28 cellular contexts compared by ENCODE assay signal in genomic region chr6:115910147-115910546, GRCh38.
"Had no signal": no experiment of that assay in that cellular context is flagged by ENCODE, and none has a peak within 500 bp of the region (broad histone marks: within the 10 kb centered on the region; RNA-seq: fewer than 3 reads in every experiment).

No MANE protein-coding gene starts in this region.

- H3K4me1 ChIP-seq: body of pancreas, pancreas, prostate gland, vagina had no signal

- H3K9me3 ChIP-seq: body of pancreas, esophagus muscularis mucosa, pancreas, prostate gland, sigmoid colon, thoracic aorta, vagina had no signal

- H3K36me3 ChIP-seq: esophagus muscularis mucosa, pancreas, prostate gland, sigmoid colon, thoracic aorta, vagina had no signal

- DNase-seq: activated CD4-positive, alpha-beta T cell treated with anti-CD3 and anti-CD28 coated beads for 48 hours; activated CD4-positive, alpha-beta T cell treated with anti-CD3 and anti-CD28 coated beads, Interleukin-2, amount 50 U/mL, for 48 hours; activated CD8-positive, alpha-beta memory T cell treated with anti-CD3 and anti-CD28 coated beads for 24 hours; activated effector memory CD4-positive, alpha-beta T cell treated with Interleukin-2 at 50 U/mL for 16 hours; activated naive CD4-positive, alpha-beta T cell treated with Interleukin-2 at 50 U/mL for 16 hours; anterior cingulate cortex; body of pancreas; dermis blood vessel endothelial cell; effector CD4-positive, alpha-beta T cell; foreskin melanocyte; islet precursor cell; left ventricle myocardium superior; naive thymus-derived CD4-positive, alpha-beta T cell; nucleus accumbens; pancreas; sigmoid colon; small intestine; stimulated activated CD4-positive, alpha-beta T cell treated with anti-CD3 and anti-CD28 coated beads, Interleukin-4, amount 100 ng/mL, for 24 hours had no signal

- H3K4me3 ChIP-seq: body of pancreas, esophagus muscularis mucosa, pancreas, prostate gland, sigmoid colon, thoracic aorta, vagina had no signal

- H3K36me3 Mint-ChIP-seq: activated naive CD8-positive, alpha-beta T cell; mesothelial cell of epicardium; naive thymus-derived CD4-positive, alpha-beta T cell; stimulated activated effector memory CD8-positive, alpha-beta T cell treated with anti-CD3 and anti-CD28 coated beads, Interleukin-12 subunit alpha, Interleukin-12 subunit beta, amount 100 ng/mL, for 72 hours; type B pancreatic cell had no signal

- H3K9me3 Mint-ChIP-seq: mesothelial cell of epicardium; naive thymus-derived CD4-positive, alpha-beta T cell; stimulated activated effector memory CD8-positive, alpha-beta T cell treated with anti-CD3 and anti-CD28 coated beads, Interleukin-12 subunit alpha, Interleukin-12 subunit beta, amount 100 ng/mL, for 72 hours; stimulated activated naive CD8-positive, alpha-beta T cell treated with anti-CD3 and anti-CD28 coated beads, Interleukin-15, Interleukin-2, amounts not matched to agents 100 ng/mL and 50 ng/mL, for 24 hours; type B pancreatic cell had no signal

- H3K4me1 Mint-ChIP-seq: naive thymus-derived CD4-positive, alpha-beta T cell; stimulated activated effector memory CD8-positive, alpha-beta T cell treated with anti-CD3 and anti-CD28 coated beads, Interleukin-12 subunit alpha, Interleukin-12 subunit beta, amount 100 ng/mL, for 72 hours had no signal

- H3K27ac Mint-ChIP-seq: activated naive CD8-positive, alpha-beta T cell; mesothelial cell of epicardium; naive thymus-derived CD4-positive, alpha-beta T cell; stimulated activated effector memory CD8-positive, alpha-beta T cell treated with anti-CD3 and anti-CD28 coated beads, Interleukin-12 subunit alpha, Interleukin-12 subunit beta, amount 100 ng/mL, for 72 hours; stimulated activated naive CD8-positive, alpha-beta T cell treated with anti-CD3 and anti-CD28 coated beads, Interleukin-15, Interleukin-2, amounts not matched to agents 100 ng/mL and 50 ng/mL, for 24 hours; type B pancreatic cell had no signal

- H3K27me3 ChIP-seq: body of pancreas, esophagus muscularis mucosa, pancreas, sigmoid colon, vagina had no signal

- H3K4me3 Mint-ChIP-seq: activated naive CD8-positive, alpha-beta T cell; mesothelial cell of epicardium; naive thymus-derived CD4-positive, alpha-beta T cell; stimulated activated effector memory CD8-positive, alpha-beta T cell treated with anti-CD3 and anti-CD28 coated beads, Interleukin-12 subunit alpha, Interleukin-12 subunit beta, amount 100 ng/mL, for 72 hours; stimulated activated naive CD8-positive, alpha-beta T cell treated with anti-CD3 and anti-CD28 coated beads, Interleukin-15, Interleukin-2, amounts not matched to agents 100 ng/mL and 50 ng/mL, for 24 hours; type B pancreatic cell had no signal

- ATAC-seq: activated CD4-positive, CD25-positive, alpha-beta regulatory T cell treated with anti-CD3 and anti-CD28 coated beads, Interleukin-2, amount 50 U/mL, for 24 hours; body of pancreas; left ventricle myocardium superior; naive thymus-derived CD4-positive, alpha-beta T cell; pancreas; stimulated activated effector memory CD8-positive, alpha-beta T cell treated with anti-CD3 and anti-CD28 coated beads, Interleukin-12 subunit alpha, Interleukin-12 subunit beta, amount 100 ng/mL, for 72 hours had no signal

- H3K27ac ChIP-seq: body of pancreas, esophagus muscularis mucosa, pancreas, prostate gland, sigmoid colon, thoracic aorta, vagina had no signal
